Comparison of ENCODE assay signal across 2 cellular contexts in the genomic region with DNA sequence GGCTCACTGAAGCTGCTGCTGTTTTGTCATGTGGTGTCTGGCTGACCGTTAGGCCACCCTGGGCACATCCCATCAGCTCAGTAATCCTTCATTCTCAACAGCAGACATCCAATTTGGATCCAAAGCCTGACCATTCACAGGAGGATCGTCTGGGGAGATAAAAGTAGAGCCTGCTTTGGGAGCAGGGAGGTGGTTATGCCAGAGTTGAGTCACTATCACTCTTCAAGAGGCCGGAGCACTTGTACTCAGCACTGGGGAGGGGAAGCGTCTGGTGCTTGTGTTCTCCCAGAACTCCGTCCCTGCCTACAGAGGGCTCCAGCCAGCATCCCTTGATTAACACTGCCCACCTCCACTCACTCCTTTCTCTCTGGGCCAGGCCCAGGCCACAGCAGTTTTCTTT.
TF ChIP-seq lines count a peak whose summit lies in the region.

No MANE protein-coding gene starts in this region.

TF ChIP-seq in SK-N-SH, 30 proteins besides CTCF, POLR2A, EP300 and RAD21 (continued from another document):
- TF ChIP-seq, protein P1, sequence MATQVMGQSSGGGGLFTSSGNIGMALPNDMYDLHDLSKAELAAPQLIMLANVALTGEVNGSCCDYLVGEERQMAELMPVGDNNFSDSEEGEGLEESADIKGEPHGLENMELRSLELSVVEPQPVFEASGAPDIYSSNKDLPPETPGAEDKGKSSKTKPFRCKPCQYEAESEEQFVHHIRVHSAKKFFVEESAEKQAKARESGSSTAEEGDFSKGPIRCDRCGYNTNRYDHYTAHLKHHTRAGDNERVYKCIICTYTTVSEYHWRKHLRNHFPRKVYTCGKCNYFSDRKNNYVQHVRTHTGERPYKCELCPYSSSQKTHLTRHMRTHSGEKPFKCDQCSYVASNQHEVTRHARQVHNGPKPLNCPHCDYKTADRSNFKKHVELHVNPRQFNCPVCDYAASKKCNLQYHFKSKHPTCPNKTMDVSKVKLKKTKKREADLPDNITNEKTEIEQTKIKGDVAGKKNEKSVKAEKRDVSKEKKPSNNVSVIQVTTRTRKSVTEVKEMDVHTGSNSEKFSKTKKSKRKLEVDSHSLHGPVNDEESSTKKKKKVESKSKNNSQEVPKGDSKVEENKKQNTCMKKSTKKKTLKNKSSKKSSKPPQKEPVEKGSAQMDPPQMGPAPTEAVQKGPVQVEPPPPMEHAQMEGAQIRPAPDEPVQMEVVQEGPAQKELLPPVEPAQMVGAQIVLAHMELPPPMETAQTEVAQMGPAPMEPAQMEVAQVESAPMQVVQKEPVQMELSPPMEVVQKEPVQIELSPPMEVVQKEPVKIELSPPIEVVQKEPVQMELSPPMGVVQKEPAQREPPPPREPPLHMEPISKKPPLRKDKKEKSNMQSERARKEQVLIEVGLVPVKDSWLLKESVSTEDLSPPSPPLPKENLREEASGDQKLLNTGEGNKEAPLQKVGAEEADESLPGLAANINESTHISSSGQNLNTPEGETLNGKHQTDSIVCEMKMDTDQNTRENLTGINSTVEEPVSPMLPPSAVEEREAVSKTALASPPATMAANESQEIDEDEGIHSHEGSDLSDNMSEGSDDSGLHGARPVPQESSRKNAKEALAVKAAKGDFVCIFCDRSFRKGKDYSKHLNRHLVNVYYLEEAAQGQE (IDR thresholded peaks at IDR 0.05; ENCODE audit: low read depth, low read length) = no peak
- TF ChIP-seq MEF2A (IDR thresholded peaks at IDR 0.05; ENCODE audit: borderline replicate concordance, low read depth) = no peak
- TF ChIP-seq FOXJ3 (CRISPR knock-in tag; IDR thresholded peaks at IDR 0.05) = no peak
- TF ChIP-seq, protein P2, sequence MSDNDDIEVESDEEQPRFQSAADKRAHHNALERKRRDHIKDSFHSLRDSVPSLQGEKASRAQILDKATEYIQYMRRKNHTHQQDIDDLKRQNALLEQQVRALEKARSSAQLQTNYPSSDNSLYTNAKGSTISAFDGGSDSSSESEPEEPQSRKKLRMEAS (IDR thresholded peaks at IDR 0.05; ENCODE audit: low read depth) = no peak
- no peak for TF ChIP-seq NRF1 (IDR thresholded peaks at IDR 0.05; ENCODE audit: low read depth, low read length)
- TF ChIP-seq IRF3 (IDR thresholded peaks at IDR 0.05; ENCODE audit: low read depth, low read length) = no peak

TF ChIP-seq in SK-N-SH treated with all-trans-retinoic acid at 6 μM for 48 hours, 23 proteins besides CTCF, POLR2A, EP300 and RAD21 (continued from another document):
- no peak for TF ChIP-seq PATZ1 (CRISPR knock-in tag; IDR thresholded peaks at IDR 0.05; ENCODE audit: borderline replicate concordance)
- TF ChIP-seq GLIS3 (CRISPR knock-in tag; IDR thresholded peaks at IDR 0.05) = no peak
- no peak for TF ChIP-seq ZNF565 (CRISPR knock-in tag; conservative IDR thresholded peaks at IDR 0.05; ENCODE audit: low read depth)
- TF ChIP-seq TCF4 (CRISPR knock-in tag; IDR thresholded peaks at IDR 0.05; ENCODE audit: borderline replicate concordance) = no peak
- TF ChIP-seq, protein P3, sequence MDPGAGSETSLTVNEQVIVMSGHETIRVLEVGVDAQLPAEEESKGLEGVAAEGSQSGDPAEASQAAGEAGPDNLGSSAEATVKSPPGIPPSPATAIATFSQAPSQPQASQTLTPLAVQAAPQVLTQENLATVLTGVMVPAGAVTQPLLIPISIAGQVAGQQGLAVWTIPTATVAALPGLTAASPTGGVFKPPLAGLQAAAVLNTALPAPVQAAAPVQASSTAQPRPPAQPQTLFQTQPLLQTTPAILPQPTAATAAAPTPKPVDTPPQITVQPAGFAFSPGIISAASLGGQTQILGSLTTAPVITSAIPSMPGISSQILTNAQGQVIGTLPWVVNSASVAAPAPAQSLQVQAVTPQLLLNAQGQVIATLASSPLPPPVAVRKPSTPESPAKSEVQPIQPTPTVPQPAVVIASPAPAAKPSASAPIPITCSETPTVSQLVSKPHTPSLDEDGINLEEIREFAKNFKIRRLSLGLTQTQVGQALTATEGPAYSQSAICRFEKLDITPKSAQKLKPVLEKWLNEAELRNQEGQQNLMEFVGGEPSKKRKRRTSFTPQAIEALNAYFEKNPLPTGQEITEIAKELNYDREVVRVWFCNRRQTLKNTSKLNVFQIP (CRISPR knock-in tag; IDR thresholded peaks at IDR 0.05; ENCODE audit: borderline replicate concordance, low read depth) = no peak
- TF ChIP-seq, protein P4, sequence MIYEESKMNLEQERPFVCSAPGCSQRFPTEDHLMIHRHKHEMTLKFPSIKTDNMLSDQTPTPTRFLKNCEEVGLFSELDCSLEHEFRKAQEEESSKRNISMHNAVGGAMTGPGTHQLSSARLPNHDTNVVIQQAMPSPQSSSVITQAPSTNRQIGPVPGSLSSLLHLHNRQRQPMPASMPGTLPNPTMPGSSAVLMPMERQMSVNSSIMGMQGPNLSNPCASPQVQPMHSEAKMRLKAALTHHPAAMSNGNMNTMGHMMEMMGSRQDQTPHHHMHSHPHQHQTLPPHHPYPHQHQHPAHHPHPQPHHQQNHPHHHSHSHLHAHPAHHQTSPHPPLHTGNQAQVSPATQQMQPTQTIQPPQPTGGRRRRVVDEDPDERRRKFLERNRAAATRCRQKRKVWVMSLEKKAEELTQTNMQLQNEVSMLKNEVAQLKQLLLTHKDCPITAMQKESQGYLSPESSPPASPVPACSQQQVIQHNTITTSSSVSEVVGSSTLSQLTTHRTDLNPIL (CRISPR knock-in tag; IDR thresholded peaks at IDR 0.05; ENCODE audit: low read depth) = no peak
- TF ChIP-seq ZNF8 (CRISPR knock-in tag; IDR thresholded peaks at IDR 0.05) = no peak
- TF ChIP-seq ZFP30 (CRISPR knock-in tag; IDR thresholded peaks at IDR 0.05) = no peak
- no peak for TF ChIP-seq ZC3H10 (CRISPR knock-in tag; IDR thresholded peaks at IDR 0.05)
- TF ChIP-seq CSDC2 (CRISPR knock-in tag; IDR thresholded peaks at IDR 0.05) = no peak
- TF ChIP-seq RARB (CRISPR knock-in tag; IDR thresholded peaks at IDR 0.05) = no peak
